Comparison of ENCODE assay signal across 23 cellular contexts in genomic region chr1:162130308-162130707, GRCh38.
"Had no signal": no experiment of that assay in that cellular context is flagged by ENCODE, and none has a peak within 500 bp of the region (broad histone marks: within the 10 kb centered on the region; RNA-seq: fewer than 3 reads in every experiment).

No MANE protein-coding gene starts in this region.

- FAIRE-seq: keratinocyte, small intestine had no signal

- H3K4me3 ChIP-seq: left lung, lung, neural progenitor cell, ovary, right atrium auricular region, sigmoid colon, spleen, suprapubic skin, thoracic aorta, tibial artery, uterus had no signal

- H3K36me3 ChIP-seq: left lung, neural progenitor cell, ovary, right atrium auricular region, sigmoid colon, spleen, suprapubic skin, thoracic aorta, tibial artery, uterus had no signal

- H3K4me1 ChIP-seq: left lung, spleen, suprapubic skin, uterus had no signal

- DNase-seq: hippocampal formation; kidney glomerular epithelial cell; left cardiac atrium; left lung; mesendoderm; naive B cell; natural killer cell; nephron progenitor cell; ovary; sigmoid colon; small intestine; spleen; stimulated activated CD4-positive, alpha-beta T cell treated with anti-CD3 and anti-CD28 coated beads, Interleukin-4, amount 100 ng/mL, for 24 hours; stimulated activated naive CD4-positive, alpha-beta T cell; tibial artery; uterus had no signal

- H3K27me3 ChIP-seq: left lung, neural progenitor cell, ovary, right atrium auricular region, sigmoid colon, suprapubic skin, tibial artery, uterus had no signal

- H2AFZ ChIP-seq: neural progenitor cell had no signal

- ATAC-seq: left cardiac atrium; left lung; natural killer cell; stimulated activated effector memory CD8-positive, alpha-beta T cell treated with anti-CD3 and anti-CD28 coated beads, Interleukin-12 subunit alpha, Interleukin-12 subunit beta, amount 100 ng/mL, for 72 hours had no signal

- H3K9me3 ChIP-seq: left lung, ovary, right atrium auricular region, suprapubic skin, thoracic aorta, uterus had no signal

- H3K27ac ChIP-seq: left lung, ovary, spleen, suprapubic skin, thoracic aorta, tibial artery, uterus had no signal

- H3K9ac ChIP-seq: neural progenitor cell had no signal

- H3K4me2 ChIP-seq: neural progenitor cell had no signal
